14 cellular contexts compared by ENCODE assay signal in genomic region chr12:105110851-105111250, GRCh38. TPM values are rescaled to one million over a fixed set of nuclear protein-coding genes. Genes with fewer than 3 reads are reported as not detected.
DNase-seq lines count a peak whose midpoint lies in the region; ATAC-seq, FAIRE-seq and TF ChIP-seq lines count a peak whose summit lies in the region.
"Had no signal": no experiment of that assay in that cellular context is flagged by ENCODE, and none has a peak within 500 bp of the region (broad histone marks: within the 10 kb centered on the region; RNA-seq: fewer than 3 reads in every experiment).

No MANE protein-coding gene starts in this region.

- H3K9ac ChIP-seq in adipocyte (ENCODE audit: low read length), result peak overlapping the region; percentile 100

- intact Hi-C loops in transverse colon (cut with DNase I; ENCODE audit: low total_unique reads), result no loop called here
- intact Hi-C loops in pancreas (cut with DNase I), result no loop called here
- intact Hi-C loops in gastrocnemius medialis (cut with DNase I; ENCODE audit: low total_unique reads), result loop anchor here (10.0 kb wide), 1 partner anchor 1984 kb away; the partner anchor contains the start of gene CRY1

- FAIRE-seq in H54 (lab: Jason Lieb, UNC) (peak; percentile 70), pancreas (lab: Jason Lieb, UNC) (no peak)

- H3K79me2 ChIP-seq in ACC112 (ENCODE audit: control insufficient read depth, insufficient read depth, low read length, unreplicated experiment), result peaks cover 76% of the 10 kb centered on the region

- TF ChIP-seq POLR2A in H54 (IDR thresholded peaks at IDR 0.05; ENCODE audit: low read depth, low read length) (no peak), transverse colon (IDR thresholded peaks at IDR 0.05) (no peak), gastrocnemius medialis (IDR thresholded peaks at IDR 0.05) (no peak)

- H3K27me3 ChIP-seq in ACC112 (ENCODE audit: insufficient read depth, low read length) (no peaks in the 10 kb centered on the region), adipocyte (replicated peaks; ENCODE audit: control insufficient read depth, insufficient read depth, low read length) (no peaks in the 10 kb centered on the region), muscle layer of duodenum (ENCODE audit: low read depth, low read length) (no peaks in the 10 kb centered on the region), transverse colon (peaks cover 7% of the 10 kb centered on the region), pancreas (no peaks in the 10 kb centered on the region), gastrocnemius medialis (no peaks in the 10 kb centered on the region)
- H3K27me3 ChIP-seq: cardiac muscle cell had no signal

- H3K36me3 ChIP-seq in ACC112 (ENCODE audit: insufficient read depth, low read length), result peaks cover 42% of the 10 kb centered on the region
- peaks cover 46% of the 10 kb centered on the region for H3K36me3 ChIP-seq in adipocyte (ENCODE audit: control insufficient read depth, insufficient read depth, low read length, severe bottlenecking)
- peaks cover 13 to 17% of the 10 kb centered on the region in 2 donors for H3K36me3 ChIP-seq in muscle layer of duodenum (ENCODE audit: control insufficient read depth in 1 of 2, insufficient read depth in 2 of 2, low read length in 2 of 2)
- H3K36me3 ChIP-seq in transverse colon, result peaks cover 0 to 13% (median 5%) of the 10 kb centered on the region in 4 donors
- peaks cover 0 to 15% (median 2%) of the 10 kb centered on the region in 3 donors for H3K36me3 ChIP-seq in pancreas
- peaks cover 0 to 23% of the 10 kb centered on the region in 2 donors for H3K36me3 ChIP-seq in gastrocnemius medialis

- H2AFZ ChIP-seq in ACC112 (ENCODE audit: low read length, unreplicated experiment), result no peak overlapping the region

- no peak for TF ChIP-seq EP300 in transverse colon (IDR thresholded peaks at IDR 0.05; ENCODE audit: low read depth)

- ATAC-seq in pancreas (no peak), HG02870 (IDR thresholded peaks at IDR 0.05; ENCODE audit: unreplicated experiment) (no peak), gastrocnemius medialis (no peak)
- ATAC-seq: natural killer cell had no signal

- no peak for DNase-seq in H54 (ENCODE audit: insufficient read length, low spot score)
- peak; percentile 45 for DNase-seq in adipocyte (ENCODE audit: low read depth)
- no peak for DNase-seq in transverse colon
- DNase-seq in pancreas, result no peak
- no peak for DNase-seq in gastrocnemius medialis
- DNase-seq: activated naive CD4-positive, alpha-beta T cell treated with anti-CD3 and anti-CD28 coated beads for 36 hours; DMS 273 treated with DMSO at 0.1 percent for 48 hours; glutamatergic neuron; natural killer cell; NCI-H1417 had no signal

- in situ Hi-C loops in transverse colon (cut with MboI; ENCODE audit: low pct_ligation_motif_present in 1 of 4, low pct_unique_long_range_greater_than_20kb in 1 of 4, low sequenced_read_pairs in 3 of 4), result loop anchor here in 1 of 4 donors (25.0 kb wide), 1 partner anchor 1149 kb away; the partner anchor contains the start of gene TDG
- in situ Hi-C loops in gastrocnemius medialis (cut with MboI; ENCODE audit: low sequenced_read_pairs in 4 of 4), result loop anchor here in 1 of 4 donors (25.0 kb wide), 1 partner anchor 1149 kb away; the partner anchor contains the start of gene TDG

- no peak for TF ChIP-seq CTCF in transverse colon (IDR thresholded peaks at IDR 0.05)
- TF ChIP-seq CTCF in pancreas (IDR thresholded peaks at IDR 0.05), result no peak
- TF ChIP-seq CTCF in gastrocnemius medialis (IDR thresholded peaks at IDR 0.05 in 4 of 5, conservative IDR thresholded peaks at IDR 0.05 in 1 of 5), result no peak

- 43 to 57% methylated on average over 4 of the region's 4 CpGs for WGBS in transverse colon (ENCODE audit: low coverage in 1 of 2), 2 donors
- 33 to 35% methylated on average over 4 of the region's 4 CpGs for WGBS in pancreas, 2 donors

- H3K27ac ChIP-seq in ACC112 (ENCODE audit: low read depth, low read length) (no peak overlapping the region), muscle layer of duodenum (ENCODE audit: low read length) (peak overlapping the region; percentile 61), transverse colon (no peak overlapping the region), pancreas (peak overlapping the region in 1 of 4 donors; percentile 48), gastrocnemius medialis (no peak overlapping the region)
- H3K27ac ChIP-seq: cardiac muscle cell had no signal

- H3K4me1 ChIP-seq in ACC112 (ENCODE audit: control insufficient read depth, insufficient read depth, low read length, unreplicated experiment) (peaks cover 27% of the 10 kb centered on the region), adipocyte (ENCODE audit: control insufficient read depth, insufficient read depth, low read length) (peaks cover 46% of the 10 kb centered on the region), muscle layer of duodenum (ENCODE audit: control insufficient read depth in 1 of 2, insufficient read depth in 2 of 2, low read length in 2 of 2) (peaks cover 5 to 18% of the 10 kb centered on the region in 2 donors), transverse colon (peaks cover 0 to 55% (median 25%) of the 10 kb centered on the region in 4 donors), pancreas (peaks cover 12 to 27% (median 17%) of the 10 kb centered on the region in 3 donors), gastrocnemius medialis (peaks cover 30 to 36% of the 10 kb centered on the region in 2 donors)

- H3K9me3 ChIP-seq in adipocyte (ENCODE audit: control insufficient read depth, low read length) (no peaks in the 10 kb centered on the region), muscle layer of duodenum (ENCODE audit: control insufficient read depth in 1 of 2, low read length in 2 of 2) (no peaks in the 10 kb centered on the region), transverse colon (no peaks in the 10 kb centered on the region), pancreas (no peaks in the 10 kb centered on the region), gastrocnemius medialis (no peaks in the 10 kb centered on the region)

- H3K4me3 ChIP-seq in ACC112 (ENCODE audit: low read depth, low read length), result peak overlapping the region; percentile 88
- peak overlapping the region; percentile 99 for H3K4me3 ChIP-seq in adipocyte (ENCODE audit: low read length)
- no peak overlapping the region for H3K4me3 ChIP-seq in muscle layer of duodenum (ENCODE audit: low read depth in 1 of 2, low read length in 2 of 2)
- H3K4me3 ChIP-seq in transverse colon, result no peak overlapping the region
- no peak overlapping the region for H3K4me3 ChIP-seq in pancreas
- no peak overlapping the region for H3K4me3 ChIP-seq in gastrocnemius medialis
- H3K4me3 ChIP-seq: cardiac muscle cell had no signal

RNA-seq across cellular contexts. Expression of gene WASHC4, which starts 3.3 kb away (rescaled TPM):
- total RNA-seq in transverse colon (10 to 100 TPM; 18.0 to 70.3 (median 44.3) TPM), pancreas (10 to 100 TPM; 14.6 to 33.0 (median 19.1) TPM), gastrocnemius medialis (10 to 100 TPM; 23.6 to 53.2 (median 36.7) TPM)
- polyA plus RNA-seq in pancreas, result 10 to 100 TPM in 1 of 2 donors, 1 to 10 TPM in 1; 8.9 to 13.9 TPM

RNA-seq across cellular contexts. Expression of gene ALDH1L2, which starts 26.6 kb away (rescaled TPM):
- total RNA-seq in transverse colon (1 to 10 TPM in 3 of 4 donors, under 1 TPM in 1; 0.37 to 4.8 (median 2.3) TPM), pancreas (10 to 100 TPM; 32.2 to 90.9 (median 34.7) TPM), gastrocnemius medialis (1 to 10 TPM in 3 of 4 donors, under 1 TPM in 1; 0.95 to 4.0 (median 1.7) TPM)
- polyA plus RNA-seq in pancreas, result 1 to 10 TPM; 6.0 TPM

Comparison
In these comparisons a context has a peak if more than half of its experiments do, and no peak if none do; other contexts are left out.
1. H3K4me3 ChIP-seq: peak in ACC112 (single experiment) and adipocyte (single experiment); none in muscle layer of duodenum (0 of 2), transverse colon (0 of 4), pancreas (0 of 4) and gastrocnemius medialis (0 of 4).
2. RNA of gene ALDH1L2, which starts 26.6 kb away (total RNA-seq): 32.2 to 90.9 TPM in pancreas; 0.37 to 4.8 TPM in transverse colon and 0.95 to 4.0 TPM in gastrocnemius medialis; every median in the first group is over 4 times any median in the second.